In the genomic region with DNA sequence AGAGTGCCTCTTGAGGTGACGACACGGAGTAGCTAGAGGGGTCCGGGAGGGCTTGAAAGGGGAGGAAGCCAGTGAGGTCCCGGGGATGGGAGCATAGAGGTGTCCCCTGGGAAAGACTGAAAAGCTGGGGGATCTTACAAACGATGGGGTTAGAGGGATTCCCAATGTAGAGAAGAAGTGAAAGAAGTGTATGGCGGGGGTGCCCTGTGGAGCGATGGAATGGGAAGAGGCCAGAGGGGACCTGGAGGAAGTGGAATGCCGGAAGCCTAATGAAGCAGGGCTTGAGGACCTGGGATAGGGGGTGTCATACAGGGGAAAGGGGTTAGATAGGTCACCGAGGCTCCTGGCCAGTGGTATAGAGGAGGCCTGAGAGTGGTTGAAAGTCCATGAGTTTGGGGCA, we compare ENCODE assay signal across 8 cellular contexts. TPM values are rescaled to one million over a fixed set of nuclear protein-coding genes. Genes with fewer than 3 reads are reported as not detected.
A peak's percentile ranks its signal among the peaks of the same experiment; 100 is the strongest.
DNase-seq lines count a peak whose midpoint lies in the region; ATAC-seq and TF ChIP-seq lines count a peak whose summit lies in the region.

No MANE protein-coding gene starts in this region.

- peak overlapping the region; percentile 71 for H3K9ac ChIP-seq in duodenal mucosa (ENCODE audit: low read depth in 1 of 2, low read length in 2 of 2)

- peak overlapping the region; percentile 98 for H3K4me3 ChIP-seq in MG63
- H3K4me3 ChIP-seq in duodenal mucosa (ENCODE audit: low read depth in 1 of 2, low read length in 2 of 2) = peak overlapping the region; percentile 73 to 90

- no peak for DNase-seq in MG63
- no peak for DNase-seq in natural killer cell treated with Interleukin-12 subunit alpha and Interleukin-12 subunit beta and Interleukin-15 and Interleukin-18, amount 100 ng/mL, for 72 hours (ENCODE audit: low spot score)
- no peak for DNase-seq in activated CD8-positive, alpha-beta memory T cell treated with anti-CD3 and anti-CD28 coated beads for 24 hours

- peak overlapping the region; percentile 91 to 92 for H3K27ac Mint-ChIP-seq in natural killer cell treated with Interleukin-12 subunit alpha and Interleukin-12 subunit beta and Interleukin-15 and Interleukin-18, amount 100 ng/mL, for 72 hours

- no peak for ATAC-seq in natural killer cell treated with Interleukin-12 subunit alpha and Interleukin-12 subunit beta and Interleukin-15 and Interleukin-18, amount 100 ng/mL, for 72 hours
- ATAC-seq in HG03097 (IDR thresholded peaks at IDR 0.05; ENCODE audit: low FRiP score, unreplicated experiment) (no peak), HG03159 (IDR thresholded peaks at IDR 0.05; ENCODE audit: unreplicated experiment) (no peak), HG02798 (IDR thresholded peaks at IDR 0.05; ENCODE audit: poor library complexity, unreplicated experiment) (no peak)

- H3K27me3 Mint-ChIP-seq in natural killer cell treated with Interleukin-12 subunit alpha and Interleukin-12 subunit beta and Interleukin-15 and Interleukin-18, amount 100 ng/mL, for 72 hours = no peaks in the 10 kb centered on the region

- no peaks in the 10 kb centered on the region for H3K36me3 Mint-ChIP-seq in natural killer cell treated with Interleukin-12 subunit alpha and Interleukin-12 subunit beta and Interleukin-15 and Interleukin-18, amount 100 ng/mL, for 72 hours

- no peak for TF ChIP-seq CTCF in C4-2B (conservative IDR thresholded peaks at IDR 0.05)

- peaks cover 44 to 45% of the 10 kb centered on the region in 2 donors for H3K4me1 Mint-ChIP-seq in natural killer cell treated with Interleukin-12 subunit alpha and Interleukin-12 subunit beta and Interleukin-15 and Interleukin-18, amount 100 ng/mL, for 72 hours (ENCODE audit: low read depth in 2 of 2)

- H3K9me3 ChIP-seq in MG63 (no peaks in the 10 kb centered on the region), duodenal mucosa (ENCODE audit: control insufficient read depth in 1 of 2, low read length in 2 of 2) (no peaks in the 10 kb centered on the region)

- H3K4me1 ChIP-seq in duodenal mucosa (ENCODE audit: control insufficient read depth in 1 of 2, insufficient read depth in 2 of 2, low read length in 2 of 2) = peaks cover 18 to 22% of the 10 kb centered on the region in 2 donors

- peak overlapping the region; percentile 75 for H3K27ac ChIP-seq in C4-2B
- no peak overlapping the region for H3K27ac ChIP-seq in duodenal mucosa (ENCODE audit: low read depth, low read length)

- no peaks in the 10 kb centered on the region for H3K27me3 ChIP-seq in MG63
- H3K27me3 ChIP-seq in duodenal mucosa (ENCODE audit: control insufficient read depth in 1 of 2, insufficient read depth in 2 of 2, low read length in 2 of 2) = no peaks in the 10 kb centered on the region

- peaks cover 23% of the 10 kb centered on the region for H3K36me3 ChIP-seq in MG63
- H3K36me3 ChIP-seq in duodenal mucosa (ENCODE audit: control insufficient read depth in 1 of 2, insufficient read depth in 2 of 2, low read length in 2 of 2) = peaks cover 0 to 4% of the 10 kb centered on the region in 2 donors

- no peaks in the 10 kb centered on the region for H3K9me3 Mint-ChIP-seq in natural killer cell treated with Interleukin-12 subunit alpha and Interleukin-12 subunit beta and Interleukin-15 and Interleukin-18, amount 100 ng/mL, for 72 hours

- H3K4me3 Mint-ChIP-seq in natural killer cell treated with Interleukin-12 subunit alpha and Interleukin-12 subunit beta and Interleukin-15 and Interleukin-18, amount 100 ng/mL, for 72 hours = peak overlapping the region; percentile 90

RNA-seq across cellular contexts. Expression of gene AP2A1, which starts 0.6 kb away (rescaled TPM):
- 83.8 and 115 TPM in 2 replicates for total RNA-seq in MG63 (2014; rRNA removed; shearing (Covaris generic); ENCODE audit: low replicate concordance)
- 100 to 1,000 TPM; 131 to 142 TPM for total RNA-seq in natural killer cell treated with Interleukin-12 subunit alpha and Interleukin-12 subunit beta and Interleukin-15 and Interleukin-18, amount 100 ng/mL, for 72 hours

RNA-seq across cellular contexts. Expression of gene TSKS, which starts 4.3 kb away (rescaled TPM):
- total RNA-seq in MG63 (2014; rRNA removed; shearing (Covaris generic); ENCODE audit: low replicate concordance) = not detected in 2 replicates
- under 1 TPM; 0.38 to 0.53 TPM for total RNA-seq in natural killer cell treated with Interleukin-12 subunit alpha and Interleukin-12 subunit beta and Interleukin-15 and Interleukin-18, amount 100 ng/mL, for 72 hours

RNA-seq across cellular contexts. Expression of gene FUZ, which starts 45.7 kb away (rescaled TPM):
- total RNA-seq in MG63 (2014; rRNA removed; shearing (Covaris generic); ENCODE audit: low replicate concordance) = 8.2 and 31.4 TPM in 2 replicates
- total RNA-seq in natural killer cell treated with Interleukin-12 subunit alpha and Interleukin-12 subunit beta and Interleukin-15 and Interleukin-18, amount 100 ng/mL, for 72 hours = 10 to 100 TPM; 10.7 to 18.0 TPM

RNA-seq across cellular contexts. Expression of gene MED25, which starts 50.7 kb away (rescaled TPM):
- total RNA-seq in MG63 (2014; rRNA removed; shearing (Covaris generic); ENCODE audit: low replicate concordance) = 27.6 and 45.1 TPM in 2 replicates
- 10 to 100 TPM; 48.0 to 64.6 TPM for total RNA-seq in natural killer cell treated with Interleukin-12 subunit alpha and Interleukin-12 subunit beta and Interleukin-15 and Interleukin-18, amount 100 ng/mL, for 72 hours
